Comparison of ENCODE assay signal across 1 cellular context in genomic region chr9:132241483-132241839, GRCh38.
TF ChIP-seq lines count a peak whose summit lies in the region.

No MANE protein-coding gene starts in this region.

TF ChIP-seq in GM12878, 131 proteins besides CTCF, POLR2A, EP300 and RAD21 (continued from another document):
- no peak for TF ChIP-seq ZBTB40 (IDR thresholded peaks at IDR 0.05; ENCODE audit: borderline replicate concordance)
- no peak for TF ChIP-seq REST (IDR thresholded peaks at IDR 0.05; ENCODE audit: low read depth, low read length)
TF ChIP-seq in GM12878: peak in this region for 1.
